In the genomic region with DNA sequence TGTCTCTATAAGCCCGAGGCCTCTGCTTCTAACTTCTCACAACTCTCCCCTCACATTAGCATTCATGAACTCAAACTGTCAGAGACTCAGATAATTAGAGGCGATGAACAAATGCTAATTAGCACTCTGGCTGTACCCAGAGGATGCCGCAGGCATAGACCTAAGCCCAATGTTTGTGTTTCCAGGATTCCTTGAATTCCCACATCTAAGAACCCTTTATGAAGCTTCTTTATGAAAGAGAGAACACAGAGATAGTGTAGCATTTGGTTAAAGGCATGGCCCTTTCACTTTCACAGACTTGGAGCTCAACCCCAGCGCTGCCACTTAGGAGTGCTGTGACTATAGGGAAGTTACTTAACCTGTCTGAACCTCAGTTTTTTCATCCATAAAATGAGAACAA, we compare ENCODE assay signal across 29 cellular contexts.
"Had no signal": no experiment of that assay in that cellular context is flagged by ENCODE, and none has a peak within 500 bp of the region (broad histone marks: within the 10 kb centered on the region; RNA-seq: fewer than 3 reads in every experiment).

No MANE protein-coding gene starts in this region.

- H3K36me3 ChIP-seq: ascending aorta, brain microvascular endothelial cell, gastrocnemius medialis, left lung, lower lobe of right lung, ovary, thoracic aorta had no signal

- H3K27ac ChIP-seq: ascending aorta, brain microvascular endothelial cell, gastrocnemius medialis, left lung, lower lobe of right lung, ovary, skin epidermis, thoracic aorta had no signal

- H3K4me1 Mint-ChIP-seq: activated CD4-positive, alpha-beta T cell treated with anti-CD3 and anti-CD28 coated beads, Interleukin-2, amount 10 ng/mL, durations not matched to agents 24 days and 14 days; activated naive CD8-positive, alpha-beta T cell treated with anti-CD3 and anti-CD28 coated beads, Interleukin-2, amount 10 ng/mL, durations not matched to agents 7 days and 5 days; T-cell had no signal

- H3K27ac Mint-ChIP-seq: activated CD4-positive, alpha-beta memory T cell treated with anti-CD3 and anti-CD28 coated beads for 36 hours; activated CD4-positive, alpha-beta T cell treated with anti-CD3 and anti-CD28 coated beads, Interleukin-2, amount 10 ng/mL, durations not matched to agents 24 days and 14 days; activated naive CD4-positive, alpha-beta T cell treated with anti-CD3 and anti-CD28 coated beads for 36 hours; activated naive CD8-positive, alpha-beta T cell treated with anti-CD3 and anti-CD28 coated beads, Interleukin-2, amount 10 ng/mL, durations not matched to agents 7 days and 5 days; activated T-helper 1 cell treated with anti-CD3 and anti-CD28 coated beads, Interleukin-12 subunit alpha, Interleukin-12 subunit beta, Interleukin-2, Interleukin-4 antibody, amounts not matched to agents 30 ng/mL and 10 ng/mL and 1 ng/mL, durations not matched to agents 14 hours and 24 hours and 36 hours; natural killer cell treated with Interleukin-12 subunit alpha and Interleukin-12 subunit beta and Interleukin-15 and Interleukin-18, amount 100 ng/mL, for 72 hours; progenitor cell of endocrine pancreas; stimulated activated naive CD8-positive, alpha-beta T cell treated with anti-CD3 and anti-CD28 coated beads, Interleukin-15, Interleukin-2, amounts not matched to agents 100 ng/mL and 50 ng/mL, for 24 hours; T-cell had no signal

- H3K27me3 Mint-ChIP-seq: activated CD4-positive, alpha-beta memory T cell treated with anti-CD3 and anti-CD28 coated beads for 36 hours; activated CD4-positive, alpha-beta T cell treated with anti-CD3 and anti-CD28 coated beads, Interleukin-2, amount 10 ng/mL, durations not matched to agents 24 days and 14 days; activated naive CD8-positive, alpha-beta T cell treated with anti-CD3 and anti-CD28 coated beads, Interleukin-2, amount 10 ng/mL, durations not matched to agents 7 days and 5 days; stimulated activated naive CD8-positive, alpha-beta T cell treated with anti-CD3 and anti-CD28 coated beads, Interleukin-15, Interleukin-2, amounts not matched to agents 100 ng/mL and 50 ng/mL, for 24 hours had no signal

- DNase-seq: activated CD4-positive, alpha-beta memory T cell treated with anti-CD3 and anti-CD28 coated beads for 36 hours; activated CD4-positive, alpha-beta T cell treated with anti-CD3 and anti-CD28 coated beads, Interleukin-2, amount 10 ng/mL, durations not matched to agents 24 days and 14 days; activated CD4-positive, CD25-positive, alpha-beta regulatory T cell treated with anti-CD3 and anti-CD28 coated beads, Interleukin-2, amount 50 U/mL, for 72 hours; activated CD8-positive, alpha-beta memory T cell treated with anti-CD3 and anti-CD28 coated beads, Interleukin-2, amount 50 U/mL, for 4 hours; activated effector memory CD4-positive, alpha-beta T cell treated with anti-CD3 and anti-CD28 coated beads, Interleukin-2, amount 50 U/mL, for 16 hours; activated naive CD4-positive, alpha-beta T cell treated with anti-CD3 and anti-CD28 coated beads for 36 hours; activated naive CD8-positive, alpha-beta T cell treated with anti-CD3 and anti-CD28 coated beads, Interleukin-2, amount 10 ng/mL, durations not matched to agents 7 days and 5 days; activated T-cell treated with anti-CD3 and anti-CD28 coated beads, Interleukin-2, amount 50 U/mL, for 1 hour; brain microvascular endothelial cell; caudate nucleus; cortex of kidney; gastrocnemius medialis; glutamatergic neuron; left lung; lower lobe of right lung; mesenchymal stem cell; ovary; stimulated activated CD4-positive, alpha-beta T cell treated with anti-CD3 and anti-CD28 coated beads, Interleukin-12 subunit alpha, Interleukin-12 subunit beta, amount 100 ng/mL, for 4 hours; stimulated activated CD4-positive, alpha-beta T cell treated with anti-CD3 and anti-CD28 coated beads, Interleukin-4, amount 100 ng/mL, for 1 hour; T-cell; trophoblast cell had no signal

- H3K9me3 Mint-ChIP-seq: activated CD4-positive, alpha-beta memory T cell treated with anti-CD3 and anti-CD28 coated beads for 36 hours; activated CD4-positive, alpha-beta T cell treated with anti-CD3 and anti-CD28 coated beads, Interleukin-2, amount 10 ng/mL, durations not matched to agents 24 days and 14 days; natural killer cell treated with Interleukin-12 subunit alpha and Interleukin-12 subunit beta and Interleukin-15 and Interleukin-18, amount 100 ng/mL, for 72 hours; stimulated activated naive CD8-positive, alpha-beta T cell treated with anti-CD3 and anti-CD28 coated beads, Interleukin-15, Interleukin-2, amounts not matched to agents 100 ng/mL and 50 ng/mL, for 24 hours had no signal

- H3K4me3 Mint-ChIP-seq: activated CD4-positive, alpha-beta memory T cell treated with anti-CD3 and anti-CD28 coated beads for 36 hours; activated CD4-positive, alpha-beta T cell treated with anti-CD3 and anti-CD28 coated beads, Interleukin-2, amount 10 ng/mL, durations not matched to agents 24 days and 14 days; activated naive CD4-positive, alpha-beta T cell treated with anti-CD3 and anti-CD28 coated beads for 36 hours; activated naive CD8-positive, alpha-beta T cell treated with anti-CD3 and anti-CD28 coated beads, Interleukin-2, amount 10 ng/mL, durations not matched to agents 7 days and 5 days; activated T-helper 1 cell treated with anti-CD3 and anti-CD28 coated beads, Interleukin-12 subunit alpha, Interleukin-12 subunit beta, Interleukin-2, Interleukin-4 antibody, amounts not matched to agents 30 ng/mL and 10 ng/mL and 1 ng/mL, durations not matched to agents 14 hours and 24 hours and 36 hours; natural killer cell treated with Interleukin-12 subunit alpha and Interleukin-12 subunit beta and Interleukin-15 and Interleukin-18, amount 100 ng/mL, for 72 hours; stimulated activated naive CD8-positive, alpha-beta T cell treated with anti-CD3 and anti-CD28 coated beads, Interleukin-15, Interleukin-2, amounts not matched to agents 100 ng/mL and 50 ng/mL, for 24 hours; T-cell had no signal

- H3K4me1 ChIP-seq: ascending aorta, gastrocnemius medialis, left lung, lower lobe of right lung had no signal

- H3K9me3 ChIP-seq: ascending aorta, gastrocnemius medialis, left lung, lower lobe of right lung, ovary, thoracic aorta had no signal

- H3K36me3 Mint-ChIP-seq: activated CD4-positive, alpha-beta memory T cell treated with anti-CD3 and anti-CD28 coated beads for 36 hours; activated naive CD8-positive, alpha-beta T cell treated with anti-CD3 and anti-CD28 coated beads, Interleukin-2, amount 10 ng/mL, durations not matched to agents 7 days and 5 days; natural killer cell treated with Interleukin-12 subunit alpha and Interleukin-12 subunit beta and Interleukin-15 and Interleukin-18, amount 100 ng/mL, for 72 hours; T-cell had no signal

- ATAC-seq: gastrocnemius medialis; left lung; lower lobe of right lung; natural killer cell treated with Interleukin-12 subunit alpha and Interleukin-12 subunit beta and Interleukin-15 and Interleukin-18, amount 100 ng/mL, for 72 hours; sciatic nerve; T-cell had no signal

- H3K27me3 ChIP-seq: ascending aorta, brain microvascular endothelial cell, gastrocnemius medialis, left lung, ovary had no signal

- H3K4me3 ChIP-seq: ascending aorta, gastrocnemius medialis, left lung, lower lobe of right lung, ovary, skin epidermis, thoracic aorta had no signal
